Comparison of ENCODE assay signal across 2 cellular contexts in the genomic region with DNA sequence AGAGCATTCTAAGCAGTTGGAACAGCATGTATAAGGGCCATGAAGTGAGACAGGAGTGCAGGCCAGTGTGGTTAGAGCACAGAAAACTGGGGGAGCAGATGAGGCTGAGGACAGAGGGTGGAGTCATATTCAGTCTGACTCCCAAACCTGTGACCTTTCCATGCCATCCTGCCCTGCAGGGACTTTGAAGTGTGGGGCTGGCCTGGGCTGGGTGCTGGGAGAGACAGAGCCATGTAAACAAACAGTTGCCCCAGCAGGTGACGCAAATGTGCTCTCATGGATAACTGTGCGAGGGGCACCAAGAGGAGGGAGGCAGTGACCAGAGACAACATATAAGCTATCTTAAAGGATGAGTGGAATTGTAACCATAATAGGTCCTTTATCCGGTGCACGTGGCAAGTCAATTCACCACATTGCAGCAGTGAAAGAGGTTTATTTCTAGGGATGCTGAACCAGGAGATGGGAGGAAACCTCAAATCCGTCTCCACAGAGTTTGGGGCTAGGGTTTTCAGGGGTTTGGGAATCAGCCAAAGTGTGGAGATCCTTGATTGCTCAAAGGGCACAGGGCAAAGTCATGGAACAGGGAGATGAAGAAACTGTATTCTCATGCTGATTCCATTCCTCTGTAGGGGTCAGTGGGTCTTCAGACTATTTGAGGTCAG.
TF ChIP-seq lines count a peak whose summit lies in the region.

No MANE protein-coding gene starts in this region.

TF ChIP-seq in H1, 55 proteins besides CTCF, POLR2A, EP300 and RAD21 (continues in another document):
- TF ChIP-seq CHD1 (IDR thresholded peaks at IDR 0.05; ENCODE audit: low read depth, low read length) (no peak), KDM5A (IDR thresholded peaks at IDR 0.05; ENCODE audit: low read length) (no peak), EGR1 (IDR thresholded peaks at IDR 0.05; ENCODE audit: borderline replicate concordance, low read depth, low read length) (no peak), SUZ12 (IDR thresholded peaks at IDR 0.05; ENCODE audit: low read length) (no peak), BCL11A (IDR thresholded peaks at IDR 0.05; ENCODE audit: low read depth in 2 of 2, low read length in 2 of 2) (no peak), FOSL1 (IDR thresholded peaks at IDR 0.05; ENCODE audit: insufficient read depth, low read depth, low read length) (no peak), ZNF274 (IDR thresholded peaks at IDR 0.05; ENCODE audit: borderline replicate concordance, extremely low read depth, low read length) (no peak), EZH2 (IDR thresholded peaks at IDR 0.05; ENCODE audit: low read depth, low read length, severe bottlenecking) (no peak), SP1 (IDR thresholded peaks at IDR 0.05; ENCODE audit: low read depth, low read length) (no peak), RBBP5 (IDR thresholded peaks at IDR 0.05; ENCODE audit: borderline replicate concordance, low read depth, low read length) (no peak), KDM1A (IDR thresholded peaks at IDR 0.05; ENCODE audit: borderline replicate concordance, low read length) (no peak), TAF7 (optimal IDR thresholded peaks at IDR 0.05; ENCODE audit: borderline replicate concordance, low read depth, low read length) (no peak), TBP (IDR thresholded peaks at IDR 0.05; ENCODE audit: low read depth, low read length) (no peak), RFX5 (IDR thresholded peaks at IDR 0.05; ENCODE audit: borderline replicate concordance, low read depth, low read length) (no peak), YY1 (IDR thresholded peaks at IDR 0.05; ENCODE audit: low read depth, low read length) (no peak), JUND (IDR thresholded peaks at IDR 0.05; ENCODE audit: low read length) (no peak)
- TF ChIP-seq, protein P1, sequence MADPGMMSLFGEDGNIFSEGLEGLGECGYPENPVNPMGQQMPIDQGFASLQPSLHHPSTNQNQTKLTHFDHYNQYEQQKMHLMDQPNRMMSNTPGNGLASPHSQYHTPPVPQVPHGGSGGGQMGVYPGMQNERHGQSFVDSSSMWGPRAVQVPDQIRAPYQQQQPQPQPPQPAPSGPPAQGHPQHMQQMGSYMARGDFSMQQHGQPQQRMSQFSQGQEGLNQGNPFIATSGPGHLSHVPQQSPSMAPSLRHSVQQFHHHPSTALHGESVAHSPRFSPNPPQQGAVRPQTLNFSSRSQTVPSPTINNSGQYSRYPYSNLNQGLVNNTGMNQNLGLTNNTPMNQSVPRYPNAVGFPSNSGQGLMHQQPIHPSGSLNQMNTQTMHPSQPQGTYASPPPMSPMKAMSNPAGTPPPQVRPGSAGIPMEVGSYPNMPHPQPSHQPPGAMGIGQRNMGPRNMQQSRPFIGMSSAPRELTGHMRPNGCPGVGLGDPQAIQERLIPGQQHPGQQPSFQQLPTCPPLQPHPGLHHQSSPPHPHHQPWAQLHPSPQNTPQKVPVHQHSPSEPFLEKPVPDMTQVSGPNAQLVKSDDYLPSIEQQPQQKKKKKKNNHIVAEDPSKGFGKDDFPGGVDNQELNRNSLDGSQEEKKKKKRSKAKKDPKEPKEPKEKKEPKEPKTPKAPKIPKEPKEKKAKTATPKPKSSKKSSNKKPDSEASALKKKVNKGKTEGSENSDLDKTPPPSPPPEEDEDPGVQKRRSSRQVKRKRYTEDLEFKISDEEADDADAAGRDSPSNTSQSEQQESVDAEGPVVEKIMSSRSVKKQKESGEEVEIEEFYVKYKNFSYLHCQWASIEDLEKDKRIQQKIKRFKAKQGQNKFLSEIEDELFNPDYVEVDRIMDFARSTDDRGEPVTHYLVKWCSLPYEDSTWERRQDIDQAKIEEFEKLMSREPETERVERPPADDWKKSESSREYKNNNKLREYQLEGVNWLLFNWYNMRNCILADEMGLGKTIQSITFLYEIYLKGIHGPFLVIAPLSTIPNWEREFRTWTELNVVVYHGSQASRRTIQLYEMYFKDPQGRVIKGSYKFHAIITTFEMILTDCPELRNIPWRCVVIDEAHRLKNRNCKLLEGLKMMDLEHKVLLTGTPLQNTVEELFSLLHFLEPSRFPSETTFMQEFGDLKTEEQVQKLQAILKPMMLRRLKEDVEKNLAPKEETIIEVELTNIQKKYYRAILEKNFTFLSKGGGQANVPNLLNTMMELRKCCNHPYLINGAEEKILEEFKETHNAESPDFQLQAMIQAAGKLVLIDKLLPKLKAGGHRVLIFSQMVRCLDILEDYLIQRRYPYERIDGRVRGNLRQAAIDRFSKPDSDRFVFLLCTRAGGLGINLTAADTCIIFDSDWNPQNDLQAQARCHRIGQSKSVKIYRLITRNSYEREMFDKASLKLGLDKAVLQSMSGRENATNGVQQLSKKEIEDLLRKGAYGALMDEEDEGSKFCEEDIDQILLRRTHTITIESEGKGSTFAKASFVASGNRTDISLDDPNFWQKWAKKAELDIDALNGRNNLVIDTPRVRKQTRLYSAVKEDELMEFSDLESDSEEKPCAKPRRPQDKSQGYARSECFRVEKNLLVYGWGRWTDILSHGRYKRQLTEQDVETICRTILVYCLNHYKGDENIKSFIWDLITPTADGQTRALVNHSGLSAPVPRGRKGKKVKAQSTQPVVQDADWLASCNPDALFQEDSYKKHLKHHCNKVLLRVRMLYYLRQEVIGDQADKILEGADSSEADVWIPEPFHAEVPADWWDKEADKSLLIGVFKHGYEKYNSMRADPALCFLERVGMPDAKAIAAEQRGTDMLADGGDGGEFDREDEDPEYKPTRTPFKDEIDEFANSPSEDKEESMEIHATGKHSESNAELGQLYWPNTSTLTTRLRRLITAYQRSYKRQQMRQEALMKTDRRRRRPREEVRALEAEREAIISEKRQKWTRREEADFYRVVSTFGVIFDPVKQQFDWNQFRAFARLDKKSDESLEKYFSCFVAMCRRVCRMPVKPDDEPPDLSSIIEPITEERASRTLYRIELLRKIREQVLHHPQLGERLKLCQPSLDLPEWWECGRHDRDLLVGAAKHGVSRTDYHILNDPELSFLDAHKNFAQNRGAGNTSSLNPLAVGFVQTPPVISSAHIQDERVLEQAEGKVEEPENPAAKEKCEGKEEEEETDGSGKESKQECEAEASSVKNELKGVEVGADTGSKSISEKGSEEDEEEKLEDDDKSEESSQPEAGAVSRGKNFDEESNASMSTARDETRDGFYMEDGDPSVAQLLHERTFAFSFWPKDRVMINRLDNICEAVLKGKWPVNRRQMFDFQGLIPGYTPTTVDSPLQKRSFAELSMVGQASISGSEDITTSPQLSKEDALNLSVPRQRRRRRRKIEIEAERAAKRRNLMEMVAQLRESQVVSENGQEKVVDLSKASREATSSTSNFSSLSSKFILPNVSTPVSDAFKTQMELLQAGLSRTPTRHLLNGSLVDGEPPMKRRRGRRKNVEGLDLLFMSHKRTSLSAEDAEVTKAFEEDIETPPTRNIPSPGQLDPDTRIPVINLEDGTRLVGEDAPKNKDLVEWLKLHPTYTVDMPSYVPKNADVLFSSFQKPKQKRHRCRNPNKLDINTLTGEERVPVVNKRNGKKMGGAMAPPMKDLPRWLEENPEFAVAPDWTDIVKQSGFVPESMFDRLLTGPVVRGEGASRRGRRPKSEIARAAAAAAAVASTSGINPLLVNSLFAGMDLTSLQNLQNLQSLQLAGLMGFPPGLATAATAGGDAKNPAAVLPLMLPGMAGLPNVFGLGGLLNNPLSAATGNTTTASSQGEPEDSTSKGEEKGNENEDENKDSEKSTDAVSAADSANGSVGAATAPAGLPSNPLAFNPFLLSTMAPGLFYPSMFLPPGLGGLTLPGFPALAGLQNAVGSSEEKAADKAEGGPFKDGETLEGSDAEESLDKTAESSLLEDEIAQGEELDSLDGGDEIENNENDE (IDR thresholded peaks at IDR 0.05; ENCODE audit: insufficient replicate concordance, low read length): no peak
- TF ChIP-seq, protein P2, sequence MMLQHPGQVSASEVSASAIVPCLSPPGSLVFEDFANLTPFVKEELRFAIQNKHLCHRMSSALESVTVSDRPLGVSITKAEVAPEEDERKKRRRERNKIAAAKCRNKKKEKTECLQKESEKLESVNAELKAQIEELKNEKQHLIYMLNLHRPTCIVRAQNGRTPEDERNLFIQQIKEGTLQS (IDR thresholded peaks at IDR 0.05; ENCODE audit: insufficient read depth, low read depth, low read length): no peak

TF ChIP-seq in liver, 16 proteins besides CTCF, POLR2A, EP300 and RAD21:
- TF ChIP-seq NR2F2 (IDR thresholded peaks at IDR 0.05) (peak; percentile 46), EGR1 (IDR thresholded peaks at IDR 0.05; ENCODE audit: low read depth in 2 of 2) (peak in 1 of 2 donors; percentile 29), SP1 (IDR thresholded peaks at IDR 0.05) (peak; percentile 96), GABPA (IDR thresholded peaks at IDR 0.05 in 1 of 2, conservative IDR thresholded peaks at IDR 0.05 in 1 of 2) (no peak), FOXA2 (IDR thresholded peaks at IDR 0.05) (peak; percentile 89), HNF4G (IDR thresholded peaks at IDR 0.05) (peak; percentile 72), TAF1 (conservative IDR thresholded peaks at IDR 0.05) (no peak), RXRA (IDR thresholded peaks at IDR 0.05) (peak; percentile 93 to 94), HNF4A (conservative IDR thresholded peaks at IDR 0.05) (peak; percentile 89), FOXA1 (IDR thresholded peaks at IDR 0.05) (peak; percentile 84), JUND (IDR thresholded peaks at IDR 0.05) (peak in 1 of 2 donors; percentile 55), YY1 (IDR thresholded peaks at IDR 0.05) (peak; percentile 79)
- TF ChIP-seq, protein P3, sequence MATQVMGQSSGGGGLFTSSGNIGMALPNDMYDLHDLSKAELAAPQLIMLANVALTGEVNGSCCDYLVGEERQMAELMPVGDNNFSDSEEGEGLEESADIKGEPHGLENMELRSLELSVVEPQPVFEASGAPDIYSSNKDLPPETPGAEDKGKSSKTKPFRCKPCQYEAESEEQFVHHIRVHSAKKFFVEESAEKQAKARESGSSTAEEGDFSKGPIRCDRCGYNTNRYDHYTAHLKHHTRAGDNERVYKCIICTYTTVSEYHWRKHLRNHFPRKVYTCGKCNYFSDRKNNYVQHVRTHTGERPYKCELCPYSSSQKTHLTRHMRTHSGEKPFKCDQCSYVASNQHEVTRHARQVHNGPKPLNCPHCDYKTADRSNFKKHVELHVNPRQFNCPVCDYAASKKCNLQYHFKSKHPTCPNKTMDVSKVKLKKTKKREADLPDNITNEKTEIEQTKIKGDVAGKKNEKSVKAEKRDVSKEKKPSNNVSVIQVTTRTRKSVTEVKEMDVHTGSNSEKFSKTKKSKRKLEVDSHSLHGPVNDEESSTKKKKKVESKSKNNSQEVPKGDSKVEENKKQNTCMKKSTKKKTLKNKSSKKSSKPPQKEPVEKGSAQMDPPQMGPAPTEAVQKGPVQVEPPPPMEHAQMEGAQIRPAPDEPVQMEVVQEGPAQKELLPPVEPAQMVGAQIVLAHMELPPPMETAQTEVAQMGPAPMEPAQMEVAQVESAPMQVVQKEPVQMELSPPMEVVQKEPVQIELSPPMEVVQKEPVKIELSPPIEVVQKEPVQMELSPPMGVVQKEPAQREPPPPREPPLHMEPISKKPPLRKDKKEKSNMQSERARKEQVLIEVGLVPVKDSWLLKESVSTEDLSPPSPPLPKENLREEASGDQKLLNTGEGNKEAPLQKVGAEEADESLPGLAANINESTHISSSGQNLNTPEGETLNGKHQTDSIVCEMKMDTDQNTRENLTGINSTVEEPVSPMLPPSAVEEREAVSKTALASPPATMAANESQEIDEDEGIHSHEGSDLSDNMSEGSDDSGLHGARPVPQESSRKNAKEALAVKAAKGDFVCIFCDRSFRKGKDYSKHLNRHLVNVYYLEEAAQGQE (IDR thresholded peaks at IDR 0.05): peak; percentile 81
- TF ChIP-seq, protein P4, sequence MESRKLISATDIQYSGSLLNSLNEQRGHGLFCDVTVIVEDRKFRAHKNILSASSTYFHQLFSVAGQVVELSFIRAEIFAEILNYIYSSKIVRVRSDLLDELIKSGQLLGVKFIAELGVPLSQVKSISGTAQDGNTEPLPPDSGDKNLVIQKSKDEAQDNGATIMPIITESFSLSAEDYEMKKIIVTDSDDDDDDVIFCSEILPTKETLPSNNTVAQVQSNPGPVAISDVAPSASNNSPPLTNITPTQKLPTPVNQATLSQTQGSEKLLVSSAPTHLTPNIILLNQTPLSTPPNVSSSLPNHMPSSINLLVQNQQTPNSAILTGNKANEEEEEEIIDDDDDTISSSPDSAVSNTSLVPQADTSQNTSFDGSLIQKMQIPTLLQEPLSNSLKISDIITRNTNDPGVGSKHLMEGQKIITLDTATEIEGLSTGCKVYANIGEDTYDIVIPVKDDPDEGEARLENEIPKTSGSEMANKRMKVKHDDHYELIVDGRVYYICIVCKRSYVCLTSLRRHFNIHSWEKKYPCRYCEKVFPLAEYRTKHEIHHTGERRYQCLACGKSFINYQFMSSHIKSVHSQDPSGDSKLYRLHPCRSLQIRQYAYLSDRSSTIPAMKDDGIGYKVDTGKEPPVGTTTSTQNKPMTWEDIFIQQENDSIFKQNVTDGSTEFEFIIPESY (IDR thresholded peaks at IDR 0.05): peak; percentile 70
- TF ChIP-seq, protein P2 (IDR thresholded peaks at IDR 0.05): peak; percentile 69
- TF ChIP-seq, protein P5, sequence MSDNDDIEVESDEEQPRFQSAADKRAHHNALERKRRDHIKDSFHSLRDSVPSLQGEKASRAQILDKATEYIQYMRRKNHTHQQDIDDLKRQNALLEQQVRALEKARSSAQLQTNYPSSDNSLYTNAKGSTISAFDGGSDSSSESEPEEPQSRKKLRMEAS (IDR thresholded peaks at IDR 0.05): no peak
